26 cellular contexts compared by ENCODE assay signal in the genomic region with DNA sequence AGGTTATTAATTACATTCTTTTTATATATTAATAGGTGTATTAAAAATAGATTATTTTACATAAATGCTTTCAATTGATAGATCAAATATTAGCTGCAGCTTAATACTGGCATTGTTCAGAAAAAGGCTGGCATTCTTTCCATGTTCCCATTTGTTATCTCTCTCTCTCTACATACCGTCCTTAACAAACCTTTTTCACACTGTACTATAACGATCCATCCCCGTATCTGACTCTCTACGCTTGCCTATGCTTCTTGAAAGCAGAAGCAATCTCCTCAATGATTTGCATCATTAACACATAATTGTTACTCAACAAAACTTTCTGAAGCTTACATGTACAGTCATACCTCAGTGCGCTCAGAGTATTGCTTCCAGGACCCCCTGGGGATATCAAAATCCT.
"Had no signal": no experiment of that assay in that cellular context is flagged by ENCODE, and none has a peak within 500 bp of the region (broad histone marks: within the 10 kb centered on the region; RNA-seq: fewer than 3 reads in every experiment).

No MANE protein-coding gene starts in this region.

- H3K9me3 Mint-ChIP-seq: activated naive CD4-positive, alpha-beta T cell treated with anti-CD3 and anti-CD28 coated beads, Interleukin-2, amount 50 U/mL, for 24 hours; activated T-cell treated with anti-CD3 and anti-CD28 coated beads, Interleukin-2, amount 50 U/mL, for 24 hours; activated T-helper 1 cell treated with anti-CD3 and anti-CD28 coated beads, Interleukin-12 subunit alpha, Interleukin-12 subunit beta, Interleukin-2, Interleukin-4 antibody, amounts not matched to agents 30 ng/mL and 10 ng/mL and 1 ng/mL, durations not matched to agents 14 hours and 24 hours and 36 hours had no signal

- H3K27me3 Mint-ChIP-seq: activated naive CD4-positive, alpha-beta T cell treated with anti-CD3 and anti-CD28 coated beads, Interleukin-2, amount 50 U/mL, for 24 hours; IgD-negative memory B cell had no signal

- ATAC-seq: activated CD4-positive, CD25-positive, alpha-beta regulatory T cell treated with anti-CD3 and anti-CD28 coated beads, Interleukin-2, amount 50 U/mL, for 24 hours; activated CD8-positive, alpha-beta memory T cell treated with anti-CD3 and anti-CD28 coated beads, Interleukin-2, amount 10 ng/mL, durations not matched to agents 7 days and 5 days had no signal

- H3K9me3 ChIP-seq: breast epithelium, Peyer's patch had no signal

- H3K36me3 Mint-ChIP-seq: activated CD8-positive, alpha-beta memory T cell treated with anti-CD3 and anti-CD28 coated beads, Interleukin-2, amount 10 ng/mL, durations not matched to agents 7 days and 5 days; activated naive CD4-positive, alpha-beta T cell treated with anti-CD3 and anti-CD28 coated beads, Interleukin-2, amount 50 U/mL, for 24 hours; IgD-negative memory B cell had no signal

- H3K27me3 ChIP-seq: breast epithelium, Peyer's patch had no signal

- H3K27ac Mint-ChIP-seq: activated CD8-positive, alpha-beta memory T cell treated with anti-CD3 and anti-CD28 coated beads, Interleukin-2, amount 10 ng/mL, durations not matched to agents 7 days and 5 days; activated naive CD4-positive, alpha-beta T cell treated with anti-CD3 and anti-CD28 coated beads, Interleukin-2, amount 50 U/mL, for 24 hours; activated T-cell treated with anti-CD3 and anti-CD28 coated beads, Interleukin-2, amount 50 U/mL, for 24 hours; activated T-helper 1 cell treated with anti-CD3 and anti-CD28 coated beads, Interleukin-12 subunit alpha, Interleukin-12 subunit beta, Interleukin-2, Interleukin-4 antibody, amounts not matched to agents 30 ng/mL and 10 ng/mL and 1 ng/mL, durations not matched to agents 14 hours and 24 hours and 36 hours; IgD-negative memory B cell had no signal

- H3K27ac ChIP-seq: breast epithelium, Peyer's patch, RWPE1, SK-N-MC had no signal

- H3K4me3 Mint-ChIP-seq: activated CD8-positive, alpha-beta memory T cell treated with anti-CD3 and anti-CD28 coated beads, Interleukin-2, amount 10 ng/mL, durations not matched to agents 7 days and 5 days; activated naive CD4-positive, alpha-beta T cell treated with anti-CD3 and anti-CD28 coated beads, Interleukin-2, amount 50 U/mL, for 24 hours; activated T-cell treated with anti-CD3 and anti-CD28 coated beads, Interleukin-2, amount 50 U/mL, for 24 hours; activated T-helper 1 cell treated with anti-CD3 and anti-CD28 coated beads, Interleukin-12 subunit alpha, Interleukin-12 subunit beta, Interleukin-2, Interleukin-4 antibody, amounts not matched to agents 30 ng/mL and 10 ng/mL and 1 ng/mL, durations not matched to agents 14 hours and 24 hours and 36 hours; IgD-negative memory B cell had no signal

- DNase-seq: activated CD4-positive, alpha-beta T cell treated with anti-CD3 and anti-CD28 coated beads for 4 hours; activated CD4-positive, alpha-beta T cell treated with anti-CD3 and anti-CD28 coated beads, Interleukin-2, amount 50 U/mL, for 48 hours; activated CD8-positive, alpha-beta memory T cell treated with anti-CD3 and anti-CD28 coated beads, Interleukin-2, amount 10 ng/mL, durations not matched to agents 7 days and 5 days; activated effector memory CD4-positive, alpha-beta T cell treated with Interleukin-2 at 50 U/mL for 16 hours; activated naive CD4-positive, alpha-beta T cell; activated T-cell treated with anti-CD3 and anti-CD28 coated beads, Interleukin-2, amount 50 U/mL, for 24 hours; aorta; central memory CD4-positive, alpha-beta T cell; KG1; MV-4-11; NCI-H1092 treated with DMSO at 0.1 percent for 48 hours; NCI-H1417 treated with DMSO at 0.1 percent for 48 hours; NCI-H1694 treated with DMSO at 0.1 percent for 48 hours; NCI-H2029 treated with DMSO at 0.1 percent for 48 hours; NCI-H345; NCI-H510A; Peyer's patch; SHP77 treated with DMSO at 0.1 percent for 48 hours; T-helper 1 cell had no signal

- H3K4me1 Mint-ChIP-seq: activated naive CD4-positive, alpha-beta T cell treated with anti-CD3 and anti-CD28 coated beads, Interleukin-2, amount 50 U/mL, for 24 hours had no signal
